ENCODE assay signal across 1 cellular context in the genomic region with DNA sequence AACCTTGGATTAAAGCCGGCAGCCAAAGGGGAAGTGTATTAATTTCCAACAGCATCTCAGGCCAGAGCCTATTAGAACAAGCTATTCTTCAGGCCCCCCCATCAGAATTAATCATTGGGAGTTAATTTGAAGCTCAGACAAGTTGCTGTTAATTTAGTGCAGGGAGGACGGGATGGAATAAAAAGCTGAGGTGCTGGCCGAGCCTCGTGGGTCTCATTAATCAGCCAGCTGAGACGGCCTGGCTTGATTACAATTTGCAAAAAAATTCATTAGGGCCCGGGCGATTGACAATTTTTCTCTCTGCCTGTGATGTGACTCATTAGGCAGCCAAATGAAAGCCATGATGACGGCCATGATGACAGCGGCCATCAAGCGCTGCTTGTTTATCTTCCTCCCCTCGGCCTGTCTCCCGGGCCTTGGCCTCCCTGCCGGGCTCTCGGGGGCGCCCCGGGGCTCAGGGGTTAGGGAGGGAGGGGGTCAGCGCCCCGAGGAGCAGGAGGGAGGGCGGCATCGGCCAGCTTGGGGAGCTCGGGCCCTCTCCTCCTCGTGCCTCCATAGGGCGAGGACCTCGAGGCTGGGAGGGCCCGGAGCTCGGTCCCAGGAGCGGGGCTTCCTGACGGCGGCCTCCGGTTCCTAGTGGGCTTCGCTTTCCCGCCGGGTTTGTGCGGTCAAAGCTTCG.
TF ChIP-seq lines count a peak whose summit lies in the region.

No MANE protein-coding gene starts in this region.

TF ChIP-seq in endothelial cell of umbilical vein, 7 proteins besides CTCF, POLR2A, EP300 and RAD21:
- TF ChIP-seq FOS (IDR thresholded peaks at IDR 0.05; ENCODE audit: borderline replicate concordance, insufficient read depth, low read length) (no peak), EZH2 (IDR thresholded peaks at IDR 0.05; ENCODE audit: borderline replicate concordance, low read depth, low read length, severe bottlenecking) (no peak), MYC (IDR thresholded peaks at IDR 0.05; ENCODE audit: low read depth, low read length) (no peak), POLR2AphosphoS5 (IDR thresholded peaks at IDR 0.05; ENCODE audit: insufficient read depth, low read depth, low read length) (no peak), GATA2 (IDR thresholded peaks at IDR 0.05; ENCODE audit: insufficient read depth, insufficient read length, low read depth, low read length) (no peak), JUN (IDR thresholded peaks at IDR 0.05; ENCODE audit: borderline replicate concordance, insufficient read depth, insufficient read length, low read depth) (no peak)
- TF ChIP-seq, protein P1, sequence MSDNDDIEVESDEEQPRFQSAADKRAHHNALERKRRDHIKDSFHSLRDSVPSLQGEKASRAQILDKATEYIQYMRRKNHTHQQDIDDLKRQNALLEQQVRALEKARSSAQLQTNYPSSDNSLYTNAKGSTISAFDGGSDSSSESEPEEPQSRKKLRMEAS (IDR thresholded peaks at IDR 0.05; ENCODE audit: insufficient read depth, insufficient read length): no peak
